11 cellular contexts compared by ENCODE assay signal in genomic region chr1:151056149-151056548, GRCh38. TPM values are rescaled to one million over a fixed set of nuclear protein-coding genes. Genes with fewer than 3 reads are reported as not detected.
DNase-seq lines count a peak whose midpoint lies in the region; ATAC-seq, FAIRE-seq and TF ChIP-seq lines count a peak whose summit lies in the region.
"Had no signal": no experiment of that assay in that cellular context is flagged by ENCODE, and none has a peak within 500 bp of the region (broad histone marks: within the 10 kb centered on the region; RNA-seq: fewer than 3 reads in every experiment).

No MANE protein-coding gene starts in this region.

- no peak overlapping the region for H2AFZ ChIP-seq in keratinocyte (ENCODE audit: control insufficient read depth, low read length)

- peaks cover 17% of the 10 kb centered on the region for H3K9me1 ChIP-seq in keratinocyte (ENCODE audit: control insufficient read depth, extremely low read depth, insufficient read depth, low read length)

- H3K4me1 Mint-ChIP-seq in activated T-cell treated with anti-CD3 and anti-CD28 coated beads, Interleukin-2, amount 50 U/mL, for 4 hours (ENCODE audit: low read depth) = peaks cover 71% of the 10 kb centered on the region
- peaks cover 65% of the 10 kb centered on the region for H3K4me1 Mint-ChIP-seq in activated B cell treated with CpG ODN at 0.5 μM for 24 hours

- in situ Hi-C loops in GM13977 (cut with MboI; ENCODE audit: low pct_unique_long_range_greater_than_20kb, low sequenced_read_pairs, unreplicated experiment) = no loop called here

- peaks cover 58% of the 10 kb centered on the region for H3K79me2 ChIP-seq in keratinocyte (ENCODE audit: control insufficient read depth, insufficient read depth, low read length)

- ATAC-seq in activated T-cell treated with anti-CD3 and anti-CD28 coated beads, Interleukin-2, amount 50 U/mL, for 4 hours = peak in 1 of 2 donors; percentile 19
- no peak for ATAC-seq in activated B cell treated with CpG ODN at 0.5 μM for 24 hours (ENCODE audit: low read depth)
- ATAC-seq in GM19351 (IDR thresholded peaks at IDR 0.05; ENCODE audit: unreplicated experiment) = no peak

- no peak for FAIRE-seq in keratinocyte (lab: Jason Lieb, UNC)
- FAIRE-seq: colon, H1 had no signal

- H3K4me2 ChIP-seq in keratinocyte (ENCODE audit: control insufficient read depth, extremely low read depth, insufficient read depth, low read depth, low read length) = peak overlapping the region; percentile 77

- no peak for DNase-seq in activated T-cell treated with anti-CD3 and anti-CD28 coated beads, Interleukin-2, amount 50 U/mL, for 4 hours
- DNase-seq in activated T-cell treated with anti-CD3 and anti-CD28 coated beads, Interleukin-2, amount 50 U/mL, for 1 hour = no peak
- no peak for DNase-seq in activated B cell treated with CpG ODN at 0.5 μM for 24 hours
- no peak for DNase-seq in keratinocyte (ENCODE audit: low read depth, low spot score)
- DNase-seq in GDM1 (lab: John Stamatoyannopoulos, UW) = no peak
- DNase-seq in GM13977 (ENCODE audit: low spot score) = no peak
- DNase-seq: NCI-H748 treated with DMSO at 0.1 percent for 48 hours had no signal

- CTCF ChIA-PET in activated B cell treated with CpG ODN at 0.5 μM for 24 hours (lab: Charles Lee) = no interaction called here

- dilution Hi-C loops in keratinocyte (cut with MboI; ENCODE audit: extremely low pct_ligation_motif_present, low sequenced_read_pairs) = no loop called here

- H3K4me3 ChIP-seq in keratinocyte (ENCODE audit: control insufficient read depth in 2 of 3, extremely low read depth in 1 of 3, insufficient read depth in 2 of 3, low read depth in 1 of 3, low read length in 3 of 3) (peak overlapping the region in 1 of 3 experiments; percentile 47), thymus (ENCODE audit: low read length) (peak overlapping the region; percentile 38)

- peaks cover 45% of the 10 kb centered on the region for H3K36me3 Mint-ChIP-seq in activated T-cell treated with anti-CD3 and anti-CD28 coated beads, Interleukin-2, amount 50 U/mL, for 4 hours (ENCODE audit: insufficient read depth)
- peaks cover 78% of the 10 kb centered on the region for H3K36me3 Mint-ChIP-seq in activated B cell treated with CpG ODN at 0.5 μM for 24 hours (ENCODE audit: low read depth)

- intact Hi-C loops in activated B cell treated with CpG ODN at 0.5 μM for 24 hours (cut with micrococcal nuclease) = loop anchor here (5.0 kb wide), 1 partner anchor 129 kb away; the partner anchor contains the start of gene SETDB1

- H3K4me1 ChIP-seq in keratinocyte (ENCODE audit: control insufficient read depth, extremely low read depth, insufficient read depth, low read length) = peaks cover 51% of the 10 kb centered on the region
- peaks cover 18% of the 10 kb centered on the region for H3K4me1 ChIP-seq in thymus (ENCODE audit: control insufficient read depth, insufficient read depth, low read length)

- H3K36me3 ChIP-seq in keratinocyte (ENCODE audit: control insufficient read depth in 2 of 2, extremely low read depth in 1 of 2, insufficient read depth in 2 of 2, low read length in 2 of 2) (peaks cover 44 to 61% of the 10 kb centered on the region in 2 experiments), thymus (ENCODE audit: control insufficient read depth, insufficient read depth) (peaks cover 44% of the 10 kb centered on the region)

- no peak overlapping the region for H3K9ac ChIP-seq in keratinocyte (ENCODE audit: control insufficient read depth, extremely low read depth, insufficient read depth, low read length)

- H3K9me3 ChIP-seq in keratinocyte (ENCODE audit: control insufficient read depth, low read depth, low read length) = no peaks in the 10 kb centered on the region
- no peaks in the 10 kb centered on the region for H3K9me3 ChIP-seq in thymus (ENCODE audit: control insufficient read depth)

- POLR2A ChIA-PET in activated B cell treated with CpG ODN at 0.5 μM for 24 hours (lab: Charles Lee) = interaction anchor here (1.0 to 7.2 kb wide), 4 partner anchors 9 to 50 kb away, joined by 3 to 98 read pairs (median 34); partner anchors contain the start of genes C1orf56, GABPB2 and MINDY1

- H3K27me3 ChIP-seq in keratinocyte (ENCODE audit: control insufficient read depth, extremely low read depth, insufficient read depth, low read length) (no peaks in the 10 kb centered on the region), thymus (ENCODE audit: control insufficient read depth, insufficient read depth) (no peaks in the 10 kb centered on the region)

- peak overlapping the region; percentile 99 for H3K4me3 Mint-ChIP-seq in activated T-cell treated with anti-CD3 and anti-CD28 coated beads, Interleukin-2, amount 50 U/mL, for 4 hours
- H3K4me3 Mint-ChIP-seq in activated B cell treated with CpG ODN at 0.5 μM for 24 hours = peak overlapping the region; percentile 98

- H3K9me3 Mint-ChIP-seq in activated T-cell treated with anti-CD3 and anti-CD28 coated beads, Interleukin-2, amount 50 U/mL, for 4 hours = no peaks in the 10 kb centered on the region
- H3K9me3 Mint-ChIP-seq in activated B cell treated with CpG ODN at 0.5 μM for 24 hours = no peaks in the 10 kb centered on the region

- H3K27me3 Mint-ChIP-seq in activated T-cell treated with anti-CD3 and anti-CD28 coated beads, Interleukin-2, amount 50 U/mL, for 4 hours (ENCODE audit: low read depth) = no peaks in the 10 kb centered on the region
- H3K27me3 Mint-ChIP-seq in activated B cell treated with CpG ODN at 0.5 μM for 24 hours = no peaks in the 10 kb centered on the region

- peak overlapping the region; percentile 93 for H3K27ac Mint-ChIP-seq in activated B cell treated with CpG ODN at 0.5 μM for 24 hours

- H4K20me1 ChIP-seq in keratinocyte (ENCODE audit: control insufficient read depth, extremely low read depth, insufficient read depth, low read length) = peaks cover 27% of the 10 kb centered on the region

- H3K27ac ChIP-seq in keratinocyte (ENCODE audit: control insufficient read depth, insufficient read depth, low read length) (peak overlapping the region; percentile 44), thymus (ENCODE audit: low read depth) (peak overlapping the region; percentile 86)

- TF ChIP-seq CTCF in activated B cell treated with CpG ODN at 0.5 μM for 24 hours (IDR thresholded peaks at IDR 0.05) (no peak), keratinocyte (optimal IDR thresholded peaks at IDR 0.05 in 1 of 3, IDR thresholded peaks at IDR 0.05 in 1 of 3, conservative IDR thresholded peaks at IDR 0.05 in 1 of 3; ENCODE audit: extremely low read depth in 1 of 3, insufficient read depth in 2 of 3, low read length in 3 of 3) (no peak), GM13977 (IDR thresholded peaks at IDR 0.05; ENCODE audit: extremely low read depth, insufficient read depth, missing control alignments) (no peak)

- 23% methylated on average over 2 of the region's 2 CpGs for WGBS in thymus

RNA-seq across cellular contexts. Expression of gene CDC42SE1, which starts 3.3 kb away (rescaled TPM):
- total RNA-seq in activated T-cell treated with anti-CD3 and anti-CD28 coated beads, Interleukin-2, amount 50 U/mL, for 4 hours = 100 to 1,000 TPM; 126 to 148 (median 142) TPM
- 139 and 148 TPM in 2 replicates for total RNA-seq in activated B cell treated with CpG ODN at 0.5 μM for 24 hours
- 127 to 151 TPM (median 138 TPM) in 3 replicates for polyA plus RNA-seq in keratinocyte
- 46.3 TPM for polyA plus RNA-seq in keratinocyte (2011; ENCODE audit: low read depth)
- polyA plus RNA-seq in keratinocyte (2011; cell fraction: cytosol; rRNA removed) = 85.3 and 114 TPM in 2 replicates
- 210 and 233 TPM in 2 replicates for polyA plus RNA-seq in keratinocyte (2011; cell fraction: nucleus; rRNA removed)
- 95.9 and 137 TPM in 2 replicates for polyA plus RNA-seq in keratinocyte (2012; ENCODE audit: low replicate concordance)
- polyA minus RNA-seq in keratinocyte = 80.7 to 144 TPM (median 119 TPM) in 3 replicates
- polyA minus RNA-seq in keratinocyte (2011; cell fraction: cytosol; rRNA and poly(A)+ RNA removed) = 98.6 TPM
- 51.4 and 81.9 TPM in 2 replicates for polyA minus RNA-seq in keratinocyte (2011; cell fraction: nucleus; rRNA and poly(A)+ RNA removed)
- 95.9 TPM for polyA plus RNA-seq in thymus

RNA-seq across cellular contexts. Expression of gene MLLT11, which starts 4.0 kb away (rescaled TPM):
- total RNA-seq in activated T-cell treated with anti-CD3 and anti-CD28 coated beads, Interleukin-2, amount 50 U/mL, for 4 hours = 1 to 10 TPM; 2.3 to 2.8 (median 2.6) TPM
- 0.59 and 0.67 TPM in 2 replicates for total RNA-seq in activated B cell treated with CpG ODN at 0.5 μM for 24 hours
- polyA plus RNA-seq in keratinocyte (8.8 to 16.4 TPM (median 10.8 TPM) in 3 replicates), thymus (6.6 TPM)
- polyA plus RNA-seq in keratinocyte (2011; ENCODE audit: low read depth) = 2.5 TPM
- polyA plus RNA-seq in keratinocyte (2011; cell fraction: cytosol; rRNA removed) = 13.3 and 18.1 TPM in 2 replicates
- 9.2 and 11.2 TPM in 2 replicates for polyA plus RNA-seq in keratinocyte (2011; cell fraction: nucleus; rRNA removed)
- polyA plus RNA-seq in keratinocyte (2012; ENCODE audit: low replicate concordance) = 6.4 and 7.7 TPM in 2 replicates
- 3.6 to 7.1 TPM (median 4.4 TPM) in 3 replicates for polyA minus RNA-seq in keratinocyte
- polyA minus RNA-seq in keratinocyte (2011; cell fraction: cytosol; rRNA and poly(A)+ RNA removed) = 5.2 TPM
- polyA minus RNA-seq in keratinocyte (2011; cell fraction: nucleus; rRNA and poly(A)+ RNA removed) = 1.7 and 3.3 TPM in 2 replicates

RNA-seq across cellular contexts. Expression of gene C1orf56, which starts 8.6 kb away (rescaled TPM):
- total RNA-seq in activated T-cell treated with anti-CD3 and anti-CD28 coated beads, Interleukin-2, amount 50 U/mL, for 4 hours = 1 to 10 TPM in 2 of 3 donors, under 1 TPM in 1; 0.99 to 1.3 (median 1.1) TPM
- total RNA-seq in activated B cell treated with CpG ODN at 0.5 μM for 24 hours = 2.4 and 2.5 TPM in 2 replicates
- polyA plus RNA-seq in keratinocyte = 0.26 to 0.40 TPM (median 0.39 TPM) in 3 replicates
- polyA plus RNA-seq in keratinocyte (2011; ENCODE audit: low read depth) = 0.54 TPM
- 0.27 and 0.64 TPM in 2 replicates for polyA plus RNA-seq in keratinocyte (2011; cell fraction: cytosol; rRNA removed)
- polyA plus RNA-seq in keratinocyte (2011; cell fraction: nucleus; rRNA removed) = 0.47 and 0.71 TPM in 2 replicates
- 1.2 and 3.7 TPM in 2 replicates for polyA plus RNA-seq in keratinocyte (2012; ENCODE audit: low replicate concordance)
- polyA minus RNA-seq in keratinocyte = 0.26 to 2.3 TPM in 2 of 3 replicates, not detected in the other
- polyA minus RNA-seq in keratinocyte (2011; cell fraction: cytosol; rRNA and poly(A)+ RNA removed) = not detected
- 0.21 and 0.78 TPM in 2 replicates for polyA minus RNA-seq in keratinocyte (2011; cell fraction: nucleus; rRNA and poly(A)+ RNA removed)
- 2.1 TPM for polyA plus RNA-seq in thymus

RNA-seq across cellular contexts. Expression of gene GABPB2, which starts 14.4 kb away (rescaled TPM):
- total RNA-seq in activated T-cell treated with anti-CD3 and anti-CD28 coated beads, Interleukin-2, amount 50 U/mL, for 4 hours = 10 to 100 TPM; 22.0 to 25.7 (median 22.2) TPM
- 13.8 and 17.4 TPM in 2 replicates for total RNA-seq in activated B cell treated with CpG ODN at 0.5 μM for 24 hours
- polyA plus RNA-seq in keratinocyte = 11.5 to 13.3 TPM (median 11.8 TPM) in 3 replicates
- 8.4 TPM for polyA plus RNA-seq in keratinocyte (2011; ENCODE audit: low read depth)
- polyA plus RNA-seq in keratinocyte (2011; cell fraction: cytosol; rRNA removed) = 9.1 and 11.2 TPM in 2 replicates
- polyA plus RNA-seq in keratinocyte (2011; cell fraction: nucleus; rRNA removed) = 15.5 and 16.1 TPM in 2 replicates
- polyA plus RNA-seq in keratinocyte (2012; ENCODE audit: low replicate concordance) = 5.4 and 5.9 TPM in 2 replicates
- 7.2 to 18.1 TPM (median 14.8 TPM) in 3 replicates for polyA minus RNA-seq in keratinocyte
- 8.1 TPM for polyA minus RNA-seq in keratinocyte (2011; cell fraction: cytosol; rRNA and poly(A)+ RNA removed)
- 4.0 and 7.9 TPM in 2 replicates for polyA minus RNA-seq in keratinocyte (2011; cell fraction: nucleus; rRNA and poly(A)+ RNA removed)
- polyA plus RNA-seq in thymus = 8.5 TPM

RNA-seq across cellular contexts. Expression of gene BNIPL, which starts 19.8 kb away (rescaled TPM):
- total RNA-seq in activated T-cell treated with anti-CD3 and anti-CD28 coated beads, Interleukin-2, amount 50 U/mL, for 4 hours = under 1 TPM; 0.22 to 0.53 (median 0.28) TPM
- total RNA-seq in activated B cell treated with CpG ODN at 0.5 μM for 24 hours = 1.00 and 1.2 TPM in 2 replicates
- polyA plus RNA-seq in keratinocyte = 4.6 to 25.8 TPM (median 9.8 TPM) in 3 replicates
- polyA plus RNA-seq in keratinocyte (2011; ENCODE audit: low read depth) = 103 TPM
- polyA plus RNA-seq in keratinocyte (2011; cell fraction: cytosol; rRNA removed) = 6.3 and 8.0 TPM in 2 replicates
- polyA plus RNA-seq in keratinocyte (2011; cell fraction: nucleus; rRNA removed) = 40.6 and 43.8 TPM in 2 replicates
- 2.4 and 66.3 TPM in 2 replicates for polyA plus RNA-seq in keratinocyte (2012; ENCODE audit: low replicate concordance)
- 2.5 to 16.6 TPM (median 6.5 TPM) in 3 replicates for polyA minus RNA-seq in keratinocyte
- polyA minus RNA-seq in keratinocyte (2011; cell fraction: cytosol; rRNA and poly(A)+ RNA removed) = 5.0 TPM
- polyA minus RNA-seq in keratinocyte (2011; cell fraction: nucleus; rRNA and poly(A)+ RNA removed) = 7.5 and 9.9 TPM in 2 replicates
- 6.2 TPM for polyA plus RNA-seq in thymus
